14 cellular contexts compared by ENCODE assay signal in the genomic region with DNA sequence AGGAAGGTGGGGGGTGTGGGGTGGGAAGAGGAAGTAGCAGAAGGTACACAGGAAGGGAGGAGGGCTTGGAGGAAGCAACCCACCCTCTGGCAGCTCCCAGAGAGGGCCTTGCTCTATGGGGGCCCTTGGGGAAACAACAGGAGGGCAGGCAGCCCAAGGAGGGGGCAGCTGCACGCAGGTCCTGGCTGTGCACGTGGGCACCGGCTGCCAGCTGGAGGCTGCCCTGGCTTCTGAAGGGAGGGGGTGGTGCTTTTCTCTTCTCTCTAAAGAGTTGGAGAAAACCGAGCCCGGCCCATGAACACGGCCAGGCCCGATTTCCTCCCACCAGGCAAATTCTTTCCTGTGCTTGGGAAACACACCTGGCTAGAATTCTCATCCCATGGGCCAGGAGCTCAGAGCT.
A peak's percentile ranks its signal among the peaks of the same experiment; 100 is the strongest.
DNase-seq lines count a peak whose midpoint lies in the region; ATAC-seq and TF ChIP-seq lines count a peak whose summit lies in the region.
"Had no signal": no experiment of that assay in that cellular context is flagged by ENCODE, and none has a peak within 500 bp of the region (broad histone marks: within the 10 kb centered on the region; RNA-seq: fewer than 3 reads in every experiment).

No MANE protein-coding gene starts in this region.

- CTCF ChIA-PET in activated CD4-positive, alpha-beta T cell treated with anti-CD3 and anti-CD28 coated beads for 36 hours (lab: Charles Lee) = interaction anchor here (0.9 kb wide), 1 partner anchor 383 kb away, joined by 3 read pairs; no protein-coding TSS in a partner anchor

- peaks cover 48% of the 10 kb centered on the region for H3K4me1 Mint-ChIP-seq in activated CD4-positive, alpha-beta T cell treated with anti-CD3 and anti-CD28 coated beads for 36 hours
- H3K4me1 Mint-ChIP-seq in memory B cell = peaks cover 10% of the 10 kb centered on the region
- H3K4me1 Mint-ChIP-seq in nephron progenitor cell = peaks cover 38% of the 10 kb centered on the region

- intact Hi-C loops in activated CD4-positive, alpha-beta T cell treated with anti-CD3 and anti-CD28 coated beads for 36 hours (cut with DNase I, micrococcal nuclease) = loop anchor here in 1 of 2 experiments (5.0 kb wide), 1 partner anchor 121 kb away; no protein-coding TSS in a partner anchor

- ATAC-seq in activated CD4-positive, alpha-beta T cell treated with anti-CD3 and anti-CD28 coated beads for 36 hours = no peak
- no peak for ATAC-seq in memory B cell (ENCODE audit: low read depth)
- ATAC-seq in HG02852 (IDR thresholded peaks at IDR 0.05; ENCODE audit: unreplicated experiment) = no peak

- POLR2A ChIA-PET in activated CD4-positive, alpha-beta T cell treated with anti-CD3 and anti-CD28 coated beads for 36 hours (lab: Charles Lee) = no interaction called here

- peaks cover 2% of the 10 kb centered on the region for H3K27me3 Mint-ChIP-seq in activated CD4-positive, alpha-beta T cell treated with anti-CD3 and anti-CD28 coated beads for 36 hours
- H3K27me3 Mint-ChIP-seq in memory B cell = peaks cover 15% of the 10 kb centered on the region
- H3K27me3 Mint-ChIP-seq in nephron progenitor cell (ENCODE audit: low read depth, poor library complexity) = peaks cover 11% of the 10 kb centered on the region

- TF ChIP-seq CTCF in nephron progenitor cell (IDR thresholded peaks at IDR 0.05) = no peak

- peaks cover 12% of the 10 kb centered on the region for H3K36me3 Mint-ChIP-seq in activated CD4-positive, alpha-beta T cell treated with anti-CD3 and anti-CD28 coated beads for 36 hours (ENCODE audit: low read depth)
- H3K36me3 Mint-ChIP-seq in memory B cell = no peaks in the 10 kb centered on the region
- no peaks in the 10 kb centered on the region for H3K36me3 Mint-ChIP-seq in nephron progenitor cell (ENCODE audit: low read depth)

- DNase-seq in activated CD4-positive, alpha-beta T cell treated with anti-CD3 and anti-CD28 coated beads for 36 hours = no peak
- no peak for DNase-seq in activated CD4-positive, alpha-beta T cell treated with anti-CD3 and anti-CD28 coated beads, Interleukin-2, amount 50 U/mL, for 48 hours
- peak; percentile 80 for DNase-seq in DMS 273 (lab: John Stamatoyannopoulos, UW; ENCODE audit: unreplicated experiment)
- DNase-seq in NCI-H510A treated with DMSO at 0.1 percent for 48 hours (lab: John Stamatoyannopoulos, UW) = peak; percentile 39
- DNase-seq in memory B cell (ENCODE audit: low spot score in 2 of 2) = no peak
- DNase-seq in NCI-H446 treated with DMSO at 0.1 percent for 48 hours (lab: John Stamatoyannopoulos, UW) = no peak
- no peak for DNase-seq in nephron progenitor cell
- DNase-seq: DMS53, erythroblast, glutamatergic neuron, HCEC 1CT, NCI-H526, trophoblast cell had no signal

- peaks cover 12% of the 10 kb centered on the region for H3K9me3 Mint-ChIP-seq in activated CD4-positive, alpha-beta T cell treated with anti-CD3 and anti-CD28 coated beads for 36 hours (ENCODE audit: low read depth)
- no peaks in the 10 kb centered on the region for H3K9me3 Mint-ChIP-seq in memory B cell
- no peaks in the 10 kb centered on the region for H3K9me3 Mint-ChIP-seq in nephron progenitor cell

- no peak overlapping the region for H3K4me3 Mint-ChIP-seq in activated CD4-positive, alpha-beta T cell treated with anti-CD3 and anti-CD28 coated beads for 36 hours
- H3K4me3 Mint-ChIP-seq in memory B cell (no peak overlapping the region), nephron progenitor cell (no peak overlapping the region)

- H3K27ac Mint-ChIP-seq in activated CD4-positive, alpha-beta T cell treated with anti-CD3 and anti-CD28 coated beads for 36 hours = peak overlapping the region; percentile 63
- peak overlapping the region; percentile 26 for H3K27ac Mint-ChIP-seq in memory B cell
- no peak overlapping the region for H3K27ac Mint-ChIP-seq in nephron progenitor cell

Comparison
In these comparisons a context has a peak if more than half of its experiments do, and no peak if none do; other contexts are left out.
1. DNase-seq: peak in DMS 273 (single experiment) and NCI-H510A treated with DMSO at 0.1 percent for 48 hours (single experiment); none in activated CD4-positive, alpha-beta T cell treated with anti-CD3 and anti-CD28 coated beads for 36 hours (single experiment), activated CD4-positive, alpha-beta T cell treated with anti-CD3 and anti-CD28 coated beads, Interleukin-2, amount 50 U/mL, for 48 hours (0 of 2), memory B cell (0 of 2), NCI-H446 treated with DMSO at 0.1 percent for 48 hours (single experiment) and nephron progenitor cell (single experiment).